In genomic region chr14:105490572-105491365, GRCh38 we compare ENCODE assay signal across 8 cellular contexts. TPM values are rescaled to one million over a fixed set of nuclear protein-coding genes. Genes with fewer than 3 reads are reported as not detected.
DNase-seq lines count a peak whose midpoint lies in the region; ATAC-seq and TF ChIP-seq lines count a peak whose summit lies in the region.

Gene TEDC1, plus strand, starts transcription at chr14:105491246. Its CDS starts 130 bp downstream, at chr14:105491376.

- H3K9me3 ChIP-seq in DOHH2 (ENCODE audit: control insufficient read depth, insufficient read depth, low read length), result no peaks in the 10 kb centered on the region
- no peaks in the 10 kb centered on the region for H3K9me3 ChIP-seq in KOPT-K1 (ENCODE audit: insufficient read depth, low read length, poor library complexity, severe bottlenecking)
- H3K9me3 ChIP-seq in Peyer's patch, result no peaks in the 10 kb centered on the region
- no peaks in the 10 kb centered on the region for H3K9me3 ChIP-seq in esophagus (ENCODE audit: control insufficient read depth in 2 of 2, insufficient read depth in 1 of 2, low read depth in 1 of 2, low read length in 1 of 2)
- no peaks in the 10 kb centered on the region for H3K9me3 ChIP-seq in mucosa of stomach (ENCODE audit: control insufficient read depth, low read length)

- H3K79me2 ChIP-seq in DOHH2 (ENCODE audit: control insufficient read depth, low read length), result peaks cover 9% of the 10 kb centered on the region

- peak within 1 kb of the TSS; percentile 79 for H3K9ac ChIP-seq in mucosa of stomach (ENCODE audit: low read length)

- TF ChIP-seq CTCF in DOHH2 (IDR thresholded peaks at IDR 0.05; ENCODE audit: low read depth, low read length, poor library complexity, severe bottlenecking) (peak; percentile 48), Peyer's patch (IDR thresholded peaks at IDR 0.05) (peak; percentile 76 to 99 (median 94))

- H3K4me3 ChIP-seq in DOHH2 (ENCODE audit: low read length) (peak within 1 kb of the TSS; percentile 89), Peyer's patch (peak within 1 kb of the TSS; percentile 65 to 93 (median 88)), esophagus (ENCODE audit: low read depth in 1 of 2, low read length in 2 of 2) (peak within 1 kb of the TSS; percentile 58 to 63), mucosa of stomach (ENCODE audit: low read length) (peak within 1 kb of the TSS; percentile 56)

- H3F3A ChIP-seq in DOHH2 (ENCODE audit: control insufficient read depth, insufficient read depth), result no peaks in the 10 kb centered on the region

- peak; percentile 64 for ATAC-seq in GM21786 (IDR thresholded peaks at IDR 0.05; ENCODE audit: unreplicated experiment)

- 0 to 1% methylated on average over 73 to 94 of the region's 94 CpGs for WGBS in esophagus, 2 donors

- H3K27ac ChIP-seq in DOHH2 (ENCODE audit: low read depth, low read length), result peak within 1 kb of the TSS; percentile 65
- peak within 1 kb of the TSS; percentile 88 for H3K27ac ChIP-seq in KOPT-K1 (ENCODE audit: low read depth, low read length, poor library complexity, severe bottlenecking)
- H3K27ac ChIP-seq in Peyer's patch, result peak within 1 kb of the TSS; percentile 87 to 99 (median 92)
- H3K27ac ChIP-seq in esophagus (ENCODE audit: low read depth in 2 of 2, low read length in 1 of 2), result peak within 1 kb of the TSS; percentile 95

- H4K20me1 ChIP-seq in DOHH2 (ENCODE audit: control insufficient read depth, insufficient read depth, low read depth, low read length), result peaks cover 8% of the 10 kb centered on the region; the same call in 1 of the 2 replicates

- H3K4me1 ChIP-seq in DOHH2 (ENCODE audit: control insufficient read depth, low read length), result peaks cover 44% of the 10 kb centered on the region
- peaks cover 3 to 44% (median 32%) of the 10 kb centered on the region in 4 donors for H3K4me1 ChIP-seq in Peyer's patch
- peaks cover 10 to 32% of the 10 kb centered on the region in 2 donors for H3K4me1 ChIP-seq in esophagus (ENCODE audit: control insufficient read depth in 2 of 2, insufficient read depth in 2 of 2, low read length in 1 of 2)
- peaks cover 39% of the 10 kb centered on the region for H3K4me1 ChIP-seq in mucosa of stomach (ENCODE audit: control insufficient read depth, insufficient read depth, low read length)

- peak; percentile 36 to 81 for TF ChIP-seq POLR2A in Peyer's patch (IDR thresholded peaks at IDR 0.05)

- peaks cover 22% of the 10 kb centered on the region for H3K27me3 ChIP-seq in DOHH2 (ENCODE audit: control insufficient read depth, low read length)
- H3K27me3 ChIP-seq in Peyer's patch, result no peaks in the 10 kb centered on the region
- H3K27me3 ChIP-seq in esophagus (ENCODE audit: control insufficient read depth in 1 of 2, insufficient read depth in 2 of 2, low read length in 2 of 2), result no peaks in the 10 kb centered on the region
- no peaks in the 10 kb centered on the region for H3K27me3 ChIP-seq in mucosa of stomach (ENCODE audit: control insufficient read depth, insufficient read depth, low read length)

- peak; percentile 99 to 100 (median 100) for DNase-seq in Peyer's patch
- peak; percentile 99 for DNase-seq in activated T-cell treated with anti-CD3 and anti-CD28 coated beads, Interleukin-2, amount 50 U/mL, for 48 hours
- DNase-seq in stimulated activated CD8-positive, alpha-beta memory T cell treated with anti-CD3 and anti-CD28 coated beads, Interleukin-7, amount 100 ng/mL, for 1 hour (ENCODE audit: low read depth in 2 of 2), result peak; percentile 97

- H3K36me3 ChIP-seq in DOHH2 (ENCODE audit: control insufficient read depth, low read length) (peaks cover 9% of the 10 kb centered on the region), KOPT-K1 (ENCODE audit: insufficient read depth, low read length) (peaks cover 25% of the 10 kb centered on the region; the same call in 1 of the 2 replicates), Peyer's patch (peaks cover 0 to 17% (median 0%) of the 10 kb centered on the region in 3 donors), esophagus (ENCODE audit: control insufficient read depth in 2 of 2, insufficient read depth in 2 of 2, low read length in 1 of 2) (no peaks in the 10 kb centered on the region), mucosa of stomach (ENCODE audit: control insufficient read depth, insufficient read depth, low read length) (no peaks in the 10 kb centered on the region)

- peak within 1 kb of the TSS; percentile 80 for H3K4me2 ChIP-seq in DOHH2 (ENCODE audit: low read length)

- no peaks in the 10 kb centered on the region for H3K9me2 ChIP-seq in DOHH2 (replicated peaks; ENCODE audit: control insufficient read depth, low read length)

RNA-seq across cellular contexts. Expression of gene TEDC1, which starts in this region (rescaled TPM):
- 10 to 100 TPM in 2 of 4 donors, 1 to 10 TPM in 2; 7.0 to 42.1 (median 15.1) TPM for total RNA-seq in Peyer's patch
- polyA plus RNA-seq in esophagus, result 10 to 100 TPM; 11.8 to 17.6 TPM

Comparison
In these comparisons a context has a peak if more than half of its experiments do, and no peak if none do; other contexts are left out.
1. Peak in every context shown above with its lines: DNase-seq, ATAC-seq, H3K4me3 ChIP-seq and H3K27ac ChIP-seq.